8 cellular contexts compared by ENCODE assay signal in the genomic region with DNA sequence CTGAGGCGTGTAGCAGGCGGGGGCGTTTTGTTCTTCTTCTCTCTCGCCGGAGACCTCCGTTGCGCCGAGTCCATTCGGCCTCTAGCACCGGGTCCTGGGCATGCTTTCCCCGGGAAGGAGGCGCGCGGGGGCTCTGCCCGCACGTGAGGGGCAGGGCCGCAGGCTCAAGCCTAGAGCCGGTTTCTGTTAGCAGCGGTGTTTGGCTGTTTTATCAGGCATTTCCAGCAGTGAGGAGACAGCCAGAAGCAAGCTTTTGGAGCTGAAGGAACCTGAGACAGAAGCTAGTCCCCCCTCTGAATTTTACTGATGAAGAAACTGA. TPM values are rescaled to one million over a fixed set of nuclear protein-coding genes. Genes with fewer than 3 reads are reported as not detected.
DNase-seq lines count a peak whose midpoint lies in the region; ATAC-seq, FAIRE-seq and TF ChIP-seq lines count a peak whose summit lies in the region.

No MANE protein-coding gene starts in this region.

- H3K27ac Mint-ChIP-seq in WTC11, result no peak overlapping the region

- peaks cover 58% of the 10 kb centered on the region for H3K4me1 Mint-ChIP-seq in WTC11

- POLR2A ChIA-PET in WTC11 (lab: Charles Lee), result no interaction called here

- H3K9me3 Mint-ChIP-seq in WTC11, result no peaks in the 10 kb centered on the region

- H3K27me3 ChIP-seq in HAP-1 (ENCODE audit: low read depth) (no peaks in the 10 kb centered on the region), small intestine (ENCODE audit: control insufficient read depth in 2 of 2, insufficient read depth in 2 of 2, low read length in 2 of 2) (no peaks in the 10 kb centered on the region)

- H3K36me3 ChIP-seq in HAP-1 (replicated peaks) (peaks cover 7% of the 10 kb centered on the region), small intestine (ENCODE audit: control insufficient read depth in 2 of 2, insufficient read depth in 2 of 2, low read length in 2 of 2) (no peaks in the 10 kb centered on the region)

- DNase-seq in HAP-1 (ENCODE audit: low spot score in 2 of 2) (peak in 1 of 2 experiments; percentile 44), WTC11 (ENCODE audit: low spot score) (no peak), hepatic stellate cell (ENCODE audit: low spot score) (peak; percentile 32), small intestine (no peak), G401 (ENCODE audit: low spot score) (no peak)
- DNase-seq in activated CD8-positive, alpha-beta memory T cell treated with anti-CD3 and anti-CD28 coated beads for 24 hours, result no peak

- H3K27me3 Mint-ChIP-seq in WTC11 (ENCODE audit: low read depth), result peaks cover 19% of the 10 kb centered on the region

- H3K4me1 ChIP-seq in HAP-1 (peaks cover 19% of the 10 kb centered on the region), small intestine (ENCODE audit: control insufficient read depth in 2 of 2, insufficient read depth in 1 of 2, low read depth in 1 of 2, low read length in 1 of 2) (peaks cover 4 to 6% of the 10 kb centered on the region in 2 donors)

- peak overlapping the region; percentile 71 to 78 for H3K27ac ChIP-seq in small intestine (ENCODE audit: low read depth in 1 of 2, low read length in 1 of 2)

- ATAC-seq in WTC11, result no peak; the same call in 1 of the 2 replicates
- ATAC-seq in GM18502 (IDR thresholded peaks at IDR 0.05; ENCODE audit: poor library complexity, unreplicated experiment), result no peak
- ATAC-seq in GM19467 (IDR thresholded peaks at IDR 0.05; ENCODE audit: unreplicated experiment), result no peak

- H3K4me3 Mint-ChIP-seq in WTC11, result peak overlapping the region; percentile 75

- no peak for FAIRE-seq in small intestine (lab: Jason Lieb, UNC)

- CTCF ChIA-PET in WTC11 (lab: Charles Lee), result interaction anchor here (0.7 to 1.5 kb wide), 5 partner anchors 111 to 324 kb away, joined by 3 to 5 read pairs (median 3); no protein-coding TSS in a partner anchor

- WGBS in small intestine, 3 donors, result 0 to 2% (median 1%) methylated on average over 15 to 19 of the region's 19 CpGs

- H3K9me3 ChIP-seq in HAP-1 (no peaks in the 10 kb centered on the region), small intestine (ENCODE audit: control insufficient read depth, low read depth) (no peaks in the 10 kb centered on the region)

- in situ Hi-C loops in HAP-1 (cut with MboI; ENCODE audit: low sequenced_read_pairs), result no loop called here
- in situ Hi-C loops in G401 (cut with HindIII; ENCODE audit: low sequenced_read_pairs), result no loop called here

- H3K36me3 Mint-ChIP-seq in WTC11, result 0 out of 2 replicates have a peak, but pooled peaks cover 3% of the 10 kb centered on the region

- H3K4me3 ChIP-seq in HAP-1 (peak overlapping the region; percentile 54), small intestine (ENCODE audit: low read depth in 1 of 2, low read length in 2 of 2) (peak overlapping the region; percentile 59 to 68)

- TF ChIP-seq CTCF in WTC11 (IDR thresholded peaks at IDR 0.05), result no peak

TF ChIP-seq in WTC11, 78 proteins besides CTCF, POLR2A, EP300 and RAD21:
- TF ChIP-seq GRHL2 (CRISPR knock-in tag; IDR thresholded peaks at IDR 0.05; ENCODE audit: insufficient replicate concordance, severe bottlenecking) (no peak), GTF2I (CRISPR knock-in tag; conservative IDR thresholded peaks at IDR 0.05) (no peak), RORB (CRISPR knock-in tag; IDR thresholded peaks at IDR 0.05) (no peak), USF2 (CRISPR knock-in tag; IDR thresholded peaks at IDR 0.05) (peak; percentile 39; the same call in 1 of the 2 replicates), MYBL2 (CRISPR knock-in tag; IDR thresholded peaks at IDR 0.05) (0 out of 2 replicates have a peak, but pooled peaks have one; percentile 64), ZBTB43 (CRISPR knock-in tag; IDR thresholded peaks at IDR 0.05) (no peak), HMGXB4 (CRISPR knock-in tag; IDR thresholded peaks at IDR 0.05) (no peak; the same call in 1 of the 2 replicates), ZNF232 (CRISPR knock-in tag; IDR thresholded peaks at IDR 0.05) (no peak), FOXP1 (CRISPR knock-in tag; IDR thresholded peaks at IDR 0.05; ENCODE audit: borderline replicate concordance) (no peak), E2F5 (CRISPR knock-in tag; IDR thresholded peaks at IDR 0.05) (no peak)

RNA-seq across cellular contexts. Expression of gene PSEN2, which starts 0.6 kb away (rescaled TPM):
- 18.4 to 23.5 TPM (median 23.4 TPM) in 3 replicates for total RNA-seq in WTC11 (2021)
- polyA plus RNA-seq in small intestine, result 10 to 100 TPM; 17.3 to 19.5 (median 19.4) TPM
- 40.7 and 49.3 TPM in 2 replicates for total RNA-seq in G401 (2014; rRNA removed; shearing (Covaris generic))
